In the genomic region with DNA sequence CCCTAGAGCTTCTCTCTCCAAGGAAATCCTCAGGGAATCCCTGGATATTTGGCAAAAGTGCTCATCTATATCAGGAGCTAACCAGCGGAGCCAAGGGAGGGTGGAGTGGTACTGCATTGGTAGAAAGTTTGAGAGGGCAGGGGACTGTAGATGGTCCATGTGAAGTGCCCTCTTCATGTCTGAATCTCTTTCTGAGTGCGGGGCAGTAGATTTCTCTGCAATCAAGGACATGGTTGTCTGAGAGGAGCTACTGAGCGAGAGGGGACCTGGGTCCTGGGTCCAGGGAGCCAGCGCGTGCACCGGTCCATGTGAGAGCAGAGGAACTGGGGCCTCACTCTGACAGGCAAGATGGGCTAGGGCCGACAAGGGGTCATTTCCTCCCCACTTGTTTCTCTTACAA, we compare ENCODE assay signal across 8 cellular contexts. TPM values are rescaled to one million over a fixed set of nuclear protein-coding genes. Genes with fewer than 3 reads are reported as not detected.
DNase-seq lines count a peak whose midpoint lies in the region; ATAC-seq and TF ChIP-seq lines count a peak whose summit lies in the region.

No MANE protein-coding gene starts in this region.

- H3K4me1 ChIP-seq in DND-41 (ENCODE audit: insufficient read depth, low read length) = peaks cover 28% of the 10 kb centered on the region
- H3K4me1 ChIP-seq in esophagus (ENCODE audit: control insufficient read depth in 2 of 2, insufficient read depth in 2 of 2, low read length in 1 of 2) = peaks cover 0 to 3% of the 10 kb centered on the region in 2 donors
- peaks cover 2% of the 10 kb centered on the region for H3K4me1 ChIP-seq in parathyroid adenoma

- H4K20me1 ChIP-seq in DND-41 (ENCODE audit: insufficient read depth, low read length) = no peaks in the 10 kb centered on the region

- H3K9ac ChIP-seq in DND-41 (ENCODE audit: low read depth, low read length) (no peak overlapping the region), SK-N-MC (ENCODE audit: insufficient read length) (peak overlapping the region; percentile 78), parathyroid adenoma (no peak overlapping the region)

- H3K4me3 ChIP-seq in DND-41 (ENCODE audit: low read depth in 1 of 2, low read length in 2 of 2) (no peak overlapping the region), SK-N-MC (peak overlapping the region; percentile 83), esophagus (ENCODE audit: low read depth in 1 of 2, low read length in 2 of 2) (no peak overlapping the region), parathyroid adenoma (ENCODE audit: low read depth, low read length) (no peak overlapping the region)

- H3K79me2 ChIP-seq in DND-41 (ENCODE audit: insufficient read depth, low read length) (no peaks in the 10 kb centered on the region), parathyroid adenoma (no peaks in the 10 kb centered on the region)

- ATAC-seq in DND-41 (ENCODE audit: insufficient read depth, low read depth) (no peak), GM21528 (IDR thresholded peaks at IDR 0.05; ENCODE audit: low FRiP score, unreplicated experiment) (no peak)

- DNase-seq in DND-41 (no peak), SK-N-MC (ENCODE audit: low read depth, low spot score) (no peak), SHP77 (lab: John Stamatoyannopoulos, UW) (no peak), NCI-H2171 treated with DMSO at 0.1 percent for 48 hours (lab: John Stamatoyannopoulos, UW) (no peak), NK-92 (lab: John Stamatoyannopoulos, UW; ENCODE audit: unreplicated experiment) (no peak)

- no peaks in the 10 kb centered on the region for H3K36me3 ChIP-seq in DND-41 (ENCODE audit: insufficient read depth, low read length)
- 0 out of 2 replicates have a peak, but pooled peaks cover 3% of the 10 kb centered on the region for H3K36me3 ChIP-seq in SK-N-MC (ENCODE audit: insufficient read depth, low read length)
- H3K36me3 ChIP-seq in esophagus (ENCODE audit: control insufficient read depth in 2 of 2, insufficient read depth in 2 of 2, low read length in 1 of 2) = no peaks in the 10 kb centered on the region
- H3K36me3 ChIP-seq in parathyroid adenoma (ENCODE audit: control insufficient read depth, insufficient read depth, low read length) = no peaks in the 10 kb centered on the region

- H3K4me2 ChIP-seq in DND-41 (ENCODE audit: insufficient read depth, low read length) (peak overlapping the region; percentile 91), parathyroid adenoma (ENCODE audit: low read length) (no peak overlapping the region)

- H3K9me3 ChIP-seq in DND-41 (ENCODE audit: insufficient read depth, low read length, severe bottlenecking) = no peaks in the 10 kb centered on the region
- no peaks in the 10 kb centered on the region for H3K9me3 ChIP-seq in SK-N-MC (ENCODE audit: low read depth, low read length)
- H3K9me3 ChIP-seq in esophagus (ENCODE audit: control insufficient read depth in 2 of 2, insufficient read depth in 1 of 2, low read depth in 1 of 2, low read length in 1 of 2) = no peaks in the 10 kb centered on the region
- H3K9me3 ChIP-seq in parathyroid adenoma (ENCODE audit: control insufficient read depth, low read length) = no peaks in the 10 kb centered on the region

- WGBS in esophagus, 2 donors = 79 to 80% methylated on average over 7 of the region's 7 CpGs

- H3K27me3 ChIP-seq in DND-41 (ENCODE audit: insufficient read depth, low read length, poor library complexity) (no peaks in the 10 kb centered on the region), esophagus (ENCODE audit: control insufficient read depth in 1 of 2, insufficient read depth in 2 of 2, low read length in 2 of 2) (no peaks in the 10 kb centered on the region), parathyroid adenoma (ENCODE audit: control insufficient read depth, insufficient read depth, low read length) (no peaks in the 10 kb centered on the region)

- no peak for TF ChIP-seq CTCF in DND-41 (IDR thresholded peaks at IDR 0.05; ENCODE audit: borderline replicate concordance, extremely low read depth, low read length, poor library complexity, severe bottlenecking)
- TF ChIP-seq CTCF in parathyroid adenoma (IDR thresholded peaks at IDR 0.05) = no peak

- H2AFZ ChIP-seq in DND-41 (ENCODE audit: low read depth, low read length) = peak overlapping the region; percentile 92
- H2AFZ ChIP-seq in parathyroid adenoma = peak overlapping the region; percentile 80

- H3K27ac ChIP-seq in DND-41 (ENCODE audit: low read length) (no peak overlapping the region), SK-N-MC (peak overlapping the region; percentile 42), esophagus (ENCODE audit: low read depth in 2 of 2, low read length in 1 of 2) (peak overlapping the region; percentile 2 to 38), parathyroid adenoma (no peak overlapping the region)

RNA-seq across cellular contexts. Expression of a gene that starts 0.7 kb away (rescaled TPM):
- polyA plus RNA-seq in esophagus = 1 to 10 TPM; 1.9 to 4.2 TPM

RNA-seq across cellular contexts. Expression of a gene that starts 19.1 kb away (rescaled TPM):
- polyA plus RNA-seq in esophagus = 1 to 10 TPM; 6.5 to 6.6 TPM

RNA-seq across cellular contexts. Expression of a gene that starts 25.3 kb away (rescaled TPM):
- polyA plus RNA-seq in esophagus = 1 to 10 TPM; 1.8 to 2.0 TPM

RNA-seq across cellular contexts. Expression of a gene that starts 26.3 kb away (rescaled TPM):
- 100 to 1,000 TPM in 1 of 2 donors, 10 to 100 TPM in 1; 89.6 to 173 TPM for polyA plus RNA-seq in esophagus

RNA-seq across cellular contexts. Expression of a gene that starts 58.5 kb away (rescaled TPM):
- 10 to 100 TPM; 29.5 to 33.4 TPM for polyA plus RNA-seq in esophagus

Comparison
In these comparisons a context has a peak if more than half of its experiments do, and no peak if none do; other contexts are left out.
1. H3K27ac ChIP-seq: peak in SK-N-MC (single experiment) and esophagus (2 of 2); none in DND-41 (single experiment) and parathyroid adenoma (single experiment).